1 cellular context compared by ENCODE assay signal in the genomic region with DNA sequence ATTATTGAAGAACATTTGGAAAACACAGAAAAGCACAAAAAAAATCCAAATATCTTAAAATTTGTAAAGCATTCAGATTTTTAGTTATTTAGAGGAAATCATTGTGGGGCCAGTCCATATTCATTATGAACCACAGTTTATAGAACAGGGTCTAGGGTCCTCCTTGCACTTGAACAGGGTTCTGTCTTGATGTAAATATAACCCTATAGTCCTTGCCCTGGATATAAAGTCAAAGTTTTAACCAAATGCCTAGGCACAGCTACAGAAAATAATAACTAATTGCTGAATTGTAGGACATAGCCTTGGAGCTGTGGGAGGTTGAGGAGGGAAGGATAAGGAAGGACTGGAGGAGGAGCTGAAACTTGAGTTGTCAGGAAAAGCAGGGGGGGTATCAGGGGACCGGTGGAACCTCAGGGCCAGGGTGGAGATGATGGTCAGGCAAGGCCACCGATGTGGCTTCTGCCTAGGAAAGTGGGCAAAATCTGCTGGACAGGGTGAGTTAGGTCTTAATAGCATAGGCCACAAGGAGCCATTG.
TF ChIP-seq lines count a peak whose summit lies in the region.

No MANE protein-coding gene starts in this region.

TF ChIP-seq in neural cell, 6 proteins besides CTCF, POLR2A, EP300 and RAD21 (continued from another document):
- TF ChIP-seq MXI1 (conservative IDR thresholded peaks at IDR 0.05; ENCODE audit: poor library complexity, severe bottlenecking) (no peak), POLR2AphosphoS5 (IDR thresholded peaks at IDR 0.05) (no peak)
